ENCODE assay signal across 25 cellular contexts in the genomic region with DNA sequence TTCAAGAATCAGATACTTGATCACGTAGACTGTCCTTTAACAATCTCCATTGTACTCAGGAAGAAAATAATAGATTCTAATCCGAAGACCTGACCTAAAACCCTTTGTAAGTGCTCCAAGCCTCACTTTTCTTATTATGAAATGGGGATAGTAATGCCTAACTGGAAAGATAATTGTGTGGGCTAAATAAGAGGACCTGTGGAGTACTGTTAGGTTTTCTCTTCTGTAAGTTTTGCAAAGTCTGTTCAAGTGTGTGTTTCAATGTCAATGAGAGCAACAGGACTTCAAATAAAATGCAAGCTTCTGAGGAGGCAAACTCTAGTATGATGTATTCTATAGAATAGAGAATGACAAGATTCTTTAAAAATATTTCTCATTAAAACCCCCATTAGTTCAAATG.
DNase-seq lines count a peak whose midpoint lies in the region; ATAC-seq and TF ChIP-seq lines count a peak whose summit lies in the region.
"Had no signal": no experiment of that assay in that cellular context is flagged by ENCODE, and none has a peak within 500 bp of the region (broad histone marks: within the 10 kb centered on the region; RNA-seq: fewer than 3 reads in every experiment).

No MANE protein-coding gene starts in this region.

- ATAC-seq in HG02763 (IDR thresholded peaks at IDR 0.05; ENCODE audit: unreplicated experiment) (no peak), esophagus mucosa (no peak)

- WGBS in prostate gland, result 87% methylated on average over 2 of the region's 2 CpGs

- H3K4me1 Mint-ChIP-seq in MCF 10A (ENCODE audit: insufficient read depth, unreplicated experiment), result peaks cover 7% of the 10 kb centered on the region
- H3K4me1 Mint-ChIP-seq: B cell; CD8-positive, alpha-beta memory T cell had no signal

- no peak overlapping the region for H3K4me3 Mint-ChIP-seq in MCF 10A (ENCODE audit: unreplicated experiment)
- H3K4me3 Mint-ChIP-seq: B cell; CD8-positive, alpha-beta memory T cell had no signal

- no peak overlapping the region for H3K27ac Mint-ChIP-seq in MCF 10A (ENCODE audit: low read depth, unreplicated experiment)
- H3K27ac Mint-ChIP-seq: B cell had no signal

- no peak for DNase-seq in breast epithelium (ENCODE audit: low spot score in 2 of 2)
- no peak for DNase-seq in MCF 10A (ENCODE audit: unreplicated experiment)
- DNase-seq in inferior parietal cortex (ENCODE audit: extremely low spot score), result peak; percentile 54
- no peak for DNase-seq in prostate gland (ENCODE audit: low spot score)
- DNase-seq in vagina (ENCODE audit: extremely low spot score in 2 of 2), result no peak
- no peak for DNase-seq in HUDEP-2 (lab: John Stamatoyannopoulos, UW; ENCODE audit: unreplicated experiment in 76 of 76)
- DNase-seq: CD8-positive, alpha-beta memory T cell; DMS153; DND-41; HCEC 1CT; KG1; MM.1S; NCI-H1048; NCI-H1417; NCI-H1694; NCI-H2029 treated with DMSO at 0.1 percent for 48 hours; NCI-H446 treated with DMSO at 0.1 percent for 48 hours; NCI-H526; NCI-H82; Right ventricle myocardium superior; RPMI8226 had no signal

- H3K36me3 ChIP-seq in breast epithelium, result no peaks in the 10 kb centered on the region
- H3K36me3 ChIP-seq in prostate gland, result no peaks in the 10 kb centered on the region
- no peaks in the 10 kb centered on the region for H3K36me3 ChIP-seq in vagina

- H3K4me3 ChIP-seq in breast epithelium (peak overlapping the region in 1 of 3 donors; percentile 16), prostate gland (no peak overlapping the region), vagina (no peak overlapping the region)

- H3K36me3 Mint-ChIP-seq in MCF 10A (ENCODE audit: insufficient read depth, unreplicated experiment), result no peaks in the 10 kb centered on the region
- H3K36me3 Mint-ChIP-seq: CD8-positive, alpha-beta memory T cell had no signal

- H3K4me1 ChIP-seq in breast epithelium (peaks cover 0 to 4% of the 10 kb centered on the region in 2 donors), prostate gland (replicated peaks) (no peaks in the 10 kb centered on the region), vagina (peaks cover 11% of the 10 kb centered on the region)

- H3K9me3 ChIP-seq in breast epithelium (no peaks in the 10 kb centered on the region), prostate gland (no peaks in the 10 kb centered on the region), vagina (no peaks in the 10 kb centered on the region)

- TF ChIP-seq CTCF in breast epithelium (IDR thresholded peaks at IDR 0.05) (no peak), MCF 10A (IDR thresholded peaks at IDR 0.05; ENCODE audit: unreplicated experiment) (no peak), prostate gland (IDR thresholded peaks at IDR 0.05) (no peak), vagina (IDR thresholded peaks at IDR 0.05) (no peak)

- H3K27me3 ChIP-seq in breast epithelium, result no peaks in the 10 kb centered on the region
- no peaks in the 10 kb centered on the region for H3K27me3 ChIP-seq in prostate gland (replicated peaks; ENCODE audit: insufficient read depth)
- H3K27me3 ChIP-seq in vagina, result no peaks in the 10 kb centered on the region

- peak overlapping the region; percentile 22 to 63 for H3K27ac ChIP-seq in breast epithelium
- peak overlapping the region; percentile 45 to 56 for H3K27ac ChIP-seq in prostate gland
- H3K27ac ChIP-seq in vagina, result peak overlapping the region; percentile 55
- H3K27ac ChIP-seq: C4-2B had no signal

- TF ChIP-seq POLR2A in breast epithelium (IDR thresholded peaks at IDR 0.05) (no peak), prostate gland (IDR thresholded peaks at IDR 0.05) (no peak), vagina (IDR thresholded peaks at IDR 0.05) (no peak)

- no peaks in the 10 kb centered on the region for H3K9me3 Mint-ChIP-seq in MCF 10A (ENCODE audit: unreplicated experiment)
- H3K9me3 Mint-ChIP-seq: CD8-positive, alpha-beta memory T cell had no signal

- POLR2A ChIA-PET in MCF 10A (lab: Yijun Ruan, JAX), result no interaction called here

- no TSS peak for BruUV-seq in MCF 10A (replicated peaks; lab: Mats Ljungman, UMichigan)

- CTCF ChIA-PET in MCF 10A (lab: Yijun Ruan, JAX), result no interaction called here

- peaks cover 18% of the 10 kb centered on the region for H3K27me3 Mint-ChIP-seq in MCF 10A (ENCODE audit: insufficient read depth, unreplicated experiment)
- H3K27me3 Mint-ChIP-seq: B cell had no signal

- intact Hi-C loops in breast epithelium (cut with DNase I; ENCODE audit: low total_unique reads) (no loop called here), MCF 10A (cut with micrococcal nuclease) (loop anchor here (10.0 kb wide), 1 partner anchor 966 kb away; no protein-coding TSS in a partner anchor), prostate gland (cut with DNase I) (loop anchor here (10.0 kb wide), 1 partner anchor 184 kb away; no protein-coding TSS in a partner anchor), vagina (cut with DNase I) (no loop called here)

Comparison
In these comparisons a context has a peak if more than half of its experiments do, and no peak if none do; other contexts are left out.
1. intact Hi-C loops: an anchor here in MCF 10A (10.0 kb wide) and prostate gland (10.0 kb wide); none called in breast epithelium and vagina.